8 cellular contexts compared by ENCODE assay signal in the genomic region with DNA sequence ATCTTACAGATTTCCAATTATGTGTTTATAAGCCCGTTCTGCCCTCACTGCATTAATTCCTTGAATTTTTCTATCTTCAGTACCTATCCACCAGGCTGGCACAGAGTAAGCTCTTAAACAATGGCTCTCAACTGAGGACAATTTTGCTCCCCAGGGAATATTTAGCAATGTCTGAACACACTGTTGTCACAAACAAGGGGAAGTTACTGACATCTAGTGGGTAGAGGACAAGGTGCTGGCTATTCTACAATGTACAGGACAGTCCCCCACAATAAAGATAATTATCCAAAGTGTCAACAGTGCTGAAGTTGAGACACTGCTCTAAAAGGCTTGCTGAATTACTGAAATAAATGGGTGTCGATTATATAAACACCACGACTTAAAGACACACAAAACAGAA. TPM values are rescaled to one million over a fixed set of nuclear protein-coding genes. Genes with fewer than 3 reads are reported as not detected.
DNase-seq lines count a peak whose midpoint lies in the region; ATAC-seq and TF ChIP-seq lines count a peak whose summit lies in the region.

No MANE protein-coding gene starts in this region.

- H3K4me3 ChIP-seq in GM06990 (replicated peaks; ENCODE audit: low read depth, low read length) (no peak overlapping the region), HCT116 (replicated peaks in 1 of 2; ENCODE audit: low read depth in 1 of 2, low read length in 2 of 2) (no peak overlapping the region)

- no peak overlapping the region for H2AFZ ChIP-seq in HCT116 (ENCODE audit: low read depth, low read length, poor library complexity, severe bottlenecking)

- no peaks in the 10 kb centered on the region for H3K9me3 ChIP-seq in HCT116 (ENCODE audit: control insufficient read depth in 1 of 2, insufficient read depth in 1 of 2, low read depth in 1 of 2, low read length in 2 of 2)

- TF ChIP-seq RAD21 in HCT116 (IDR thresholded peaks at IDR 0.05; ENCODE audit: low read depth) = peak; percentile 53

- DNase-seq in GM06990 (ENCODE audit: extremely low read depth, insufficient read length) (no peak), HCT116 (ENCODE audit: low read depth, low spot score) (no peak), NCI-H82 (lab: John Stamatoyannopoulos, UW) (peak; percentile 60), left ventricle myocardium superior (no peak), GM03348 (ENCODE audit: low spot score) (no peak), SHP77 treated with DMSO at 0.1 percent for 48 hours (lab: John Stamatoyannopoulos, UW) (no peak), superior temporal gyrus (ENCODE audit: extremely low spot score) (no peak)
- DNase-seq in activated CD4-positive, alpha-beta T cell treated with anti-CD3 and anti-CD28 coated beads for 4 hours = no peak

- RAD21 ChIA-PET in HCT116 (lab: Charles Lee; ENCODE audit: low non-redundant PET in 1 of 2, low total read pairs in 2 of 2, uncharacterized antibody in 2 of 2, unreplicated experiment in 2 of 2) = no interaction called here

- peaks cover 71% of the 10 kb centered on the region for H3K79me2 ChIP-seq in HCT116 (ENCODE audit: insufficient read depth, low read length)

- CTCF ChIA-PET in HCT116 (lab: Charles Lee) = interaction anchor here (0.8 to 1.1 kb wide), 2 partner anchors 27 to 150 kb away, joined by 3 to 5 read pairs; no protein-coding TSS in a partner anchor

- H4K20me1 ChIP-seq in HCT116 (ENCODE audit: insufficient read depth) = no peaks in the 10 kb centered on the region

- no peaks in the 10 kb centered on the region for H3K9me2 ChIP-seq in HCT116 (ENCODE audit: insufficient read depth)

- H3K36me3 ChIP-seq in GM06990 (ENCODE audit: control insufficient read depth, insufficient read depth, low read length) = no peaks in the 10 kb centered on the region; the same call in none of the 2 replicates
- H3K36me3 ChIP-seq in HCT116 (ENCODE audit: control insufficient read depth in 1 of 2, insufficient read depth in 2 of 2, low read length in 2 of 2) = peaks cover 0 to 4% of the 10 kb centered on the region in 2 experiments; a peak in 2 of 4 replicates

- intact Hi-C loops in HCT116 (cut with micrococcal nuclease) = loop anchor here (10.0 kb wide), 1 partner anchor 149 kb away; no protein-coding TSS in a partner anchor
- intact Hi-C loops in left ventricle myocardium superior (cut with micrococcal nuclease) = no loop called here

- TF ChIP-seq POLR2A in HCT116 (IDR thresholded peaks at IDR 0.05; ENCODE audit: borderline replicate concordance, extremely low read depth, insufficient read depth, insufficient read length) = no peak

- H3K27ac ChIP-seq in HCT116 (ENCODE audit: low read depth, low read length) = no peak overlapping the region

- ATAC-seq in HCT116 (peak; percentile 66), left ventricle myocardium superior (peak; percentile 55)

- BruUV-seq in HCT116 (replicated peaks; lab: Mats Ljungman, UMichigan) = no TSS peak

- no peak overlapping the region for H3K9ac ChIP-seq in HCT116 (ENCODE audit: low read length)

- no peak overlapping the region for H3K4me2 ChIP-seq in HCT116 (ENCODE audit: low read length)

- TF ChIP-seq CTCF in GM06990 (IDR thresholded peaks at IDR 0.05; ENCODE audit: insufficient read depth, low read length, poor library complexity, severe bottlenecking) (peak; percentile 21), HCT116 (IDR thresholded peaks at IDR 0.05 in 2 of 3, conservative IDR thresholded peaks at IDR 0.05 in 1 of 3; ENCODE audit: borderline replicate concordance in 1 of 3, insufficient read depth in 1 of 3, low read depth in 2 of 3, low read length in 2 of 3) (peak; percentile 17 to 41 (median 29); a peak in 4 of 6 replicates)

- H3K27me3 ChIP-seq in GM06990 (replicated peaks; ENCODE audit: control insufficient read depth, insufficient read depth, low read length) = no peaks in the 10 kb centered on the region
- H3K27me3 ChIP-seq in HCT116 (ENCODE audit: insufficient read depth, low read length) = no peaks in the 10 kb centered on the region

- peaks cover 5 to 8% of the 10 kb centered on the region in 2 experiments; a peak in 3 of 4 replicates for H3K4me1 ChIP-seq in HCT116 (ENCODE audit: control insufficient read depth in 1 of 2, insufficient read depth in 2 of 2, low read length in 2 of 2)

- POLR2A ChIA-PET in HCT116 (lab: Charles Lee) = no interaction called here

TF ChIP-seq in HCT116, 20 proteins besides CTCF, POLR2A, EP300 and RAD21:
- TF ChIP-seq, protein P1, sequence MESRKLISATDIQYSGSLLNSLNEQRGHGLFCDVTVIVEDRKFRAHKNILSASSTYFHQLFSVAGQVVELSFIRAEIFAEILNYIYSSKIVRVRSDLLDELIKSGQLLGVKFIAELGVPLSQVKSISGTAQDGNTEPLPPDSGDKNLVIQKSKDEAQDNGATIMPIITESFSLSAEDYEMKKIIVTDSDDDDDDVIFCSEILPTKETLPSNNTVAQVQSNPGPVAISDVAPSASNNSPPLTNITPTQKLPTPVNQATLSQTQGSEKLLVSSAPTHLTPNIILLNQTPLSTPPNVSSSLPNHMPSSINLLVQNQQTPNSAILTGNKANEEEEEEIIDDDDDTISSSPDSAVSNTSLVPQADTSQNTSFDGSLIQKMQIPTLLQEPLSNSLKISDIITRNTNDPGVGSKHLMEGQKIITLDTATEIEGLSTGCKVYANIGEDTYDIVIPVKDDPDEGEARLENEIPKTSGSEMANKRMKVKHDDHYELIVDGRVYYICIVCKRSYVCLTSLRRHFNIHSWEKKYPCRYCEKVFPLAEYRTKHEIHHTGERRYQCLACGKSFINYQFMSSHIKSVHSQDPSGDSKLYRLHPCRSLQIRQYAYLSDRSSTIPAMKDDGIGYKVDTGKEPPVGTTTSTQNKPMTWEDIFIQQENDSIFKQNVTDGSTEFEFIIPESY (IDR thresholded peaks at IDR 0.05; ENCODE audit: extremely low read depth, insufficient replicate concordance, low read length) = no peak
- TF ChIP-seq, protein P2, sequence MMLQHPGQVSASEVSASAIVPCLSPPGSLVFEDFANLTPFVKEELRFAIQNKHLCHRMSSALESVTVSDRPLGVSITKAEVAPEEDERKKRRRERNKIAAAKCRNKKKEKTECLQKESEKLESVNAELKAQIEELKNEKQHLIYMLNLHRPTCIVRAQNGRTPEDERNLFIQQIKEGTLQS (IDR thresholded peaks at IDR 0.05) = no peak
- TF ChIP-seq TCF7L2 (IDR thresholded peaks at IDR 0.05; ENCODE audit: borderline replicate concordance, extremely low read depth, insufficient read depth, insufficient read length) = no peak
- TF ChIP-seq POLR2AphosphoS5 (IDR thresholded peaks at IDR 0.05; ENCODE audit: low read depth, low read length) = no peak
- no peak for TF ChIP-seq JUND (IDR thresholded peaks at IDR 0.05)
- no peak for TF ChIP-seq SRF (IDR thresholded peaks at IDR 0.05; ENCODE audit: low read depth)

RNA-seq across cellular contexts. Expression of a gene that starts 5.0 kb away (rescaled TPM):
- 86.6 TPM for total RNA-seq in HCT116 (2021; ENCODE audit: unreplicated experiment)
- polyA plus RNA-seq in HCT116 (2012) = 45.6 and 62.1 TPM in 2 replicates
- total RNA-seq in left ventricle myocardium superior = 503 TPM

RNA-seq across cellular contexts. Expression of a gene that starts 5.5 kb away (rescaled TPM):
- total RNA-seq in HCT116 (2021; ENCODE audit: unreplicated experiment) (985 TPM), left ventricle myocardium superior (258 TPM)
- polyA plus RNA-seq in HCT116 (2012) = 1,577 and 1,664 TPM in 2 replicates
